In genomic region chr5:97475847-97476246, GRCh38 we compare ENCODE assay signal across 6 cellular contexts.
"Had no signal": no experiment of that assay in that cellular context is flagged by ENCODE, and none has a peak within 500 bp of the region (broad histone marks: within the 10 kb centered on the region; RNA-seq: fewer than 3 reads in every experiment).

No MANE protein-coding gene starts in this region.

- FAIRE-seq: G401.6, GM12891, GM18507, GM19239 had no signal

- DNase-seq: GDM1, GF-D8 had no signal
